17 cellular contexts compared by ENCODE assay signal in the genomic region with DNA sequence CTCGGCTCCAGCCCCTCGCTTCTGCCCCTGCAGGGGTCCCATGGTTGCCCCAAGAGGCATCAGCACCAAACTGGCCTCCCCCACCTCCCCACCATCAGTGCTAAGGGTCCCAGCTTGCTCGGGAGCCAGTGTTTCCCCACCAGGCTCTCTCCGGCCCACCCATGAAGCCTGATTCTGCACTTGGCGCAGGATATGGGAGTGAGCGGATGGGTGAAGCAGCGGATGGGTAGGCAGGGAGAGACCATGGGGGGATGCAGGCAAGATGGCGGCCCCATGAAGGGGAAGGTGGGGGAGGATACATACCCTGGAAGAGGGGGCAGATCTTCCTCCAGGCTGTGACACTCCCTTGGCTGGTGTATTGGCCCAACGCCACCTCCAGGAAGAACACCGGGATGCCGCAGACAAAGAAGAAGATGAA. TPM values are rescaled to one million over a fixed set of nuclear protein-coding genes. Genes with fewer than 3 reads are reported as not detected.
DNase-seq lines count a peak whose midpoint lies in the region; TF ChIP-seq lines count a peak whose summit lies in the region.
"Had no signal": no experiment of that assay in that cellular context is flagged by ENCODE, and none has a peak within 500 bp of the region (broad histone marks: within the 10 kb centered on the region; RNA-seq: fewer than 3 reads in every experiment).

No MANE protein-coding gene starts in this region.

- POLR2A ChIA-PET in HEK293 (lab: Yijun Ruan, JAX): no interaction called here

- no peaks in the 10 kb centered on the region for H4K20me1 ChIP-seq in smooth muscle cell (ENCODE audit: low read depth)

- CTCF ChIA-PET in HEK293 (lab: Yijun Ruan, JAX): interaction anchor here (2.0 kb wide), 1 partner anchor 15 kb away, joined by 6 read pairs; no protein-coding TSS in a partner anchor

- peaks cover 6% of the 10 kb centered on the region for H3K4me1 ChIP-seq in HEK293 (ENCODE audit: control insufficient read depth, insufficient read depth, low read length)
- peaks cover 6% of the 10 kb centered on the region for H3K4me1 ChIP-seq in smooth muscle cell (ENCODE audit: low read depth)
- peaks cover 0 to 17% (median 13%) of the 10 kb centered on the region in 4 donors for H3K4me1 ChIP-seq in tibial artery
- H3K4me1 ChIP-seq: foreskin keratinocyte had no signal

- H3K27ac ChIP-seq in HEK293 (ENCODE audit: extremely low read depth, low read depth, low read length): no peak overlapping the region
- H3K27ac ChIP-seq in cingulate gyrus (ENCODE audit: low read depth, low read length): peak overlapping the region; percentile 72
- no peak overlapping the region for H3K27ac ChIP-seq in smooth muscle cell (ENCODE audit: low read depth)
- no peak overlapping the region for H3K27ac ChIP-seq in tibial artery
- H3K27ac ChIP-seq: foreskin keratinocyte, GM23248, sigmoid colon had no signal

- 75% methylated on average over 11 of the region's 11 CpGs for WGBS in smooth muscle cell (ENCODE audit: low lambda C conversion rate)

- H3K4me3 Mint-ChIP-seq in mesothelial cell of epicardium: peak overlapping the region; percentile 63
- H3K4me3 Mint-ChIP-seq: IgD-negative memory B cell had no signal

- no peaks in the 10 kb centered on the region for H3K36me3 Mint-ChIP-seq in mesothelial cell of epicardium

- H3K79me2 ChIP-seq in smooth muscle cell (ENCODE audit: low read depth): no peaks in the 10 kb centered on the region

- H3K4me1 Mint-ChIP-seq in mesothelial cell of epicardium: peaks cover 7% of the 10 kb centered on the region

- H3K9me3 ChIP-seq in HEK293 (ENCODE audit: control insufficient read depth, insufficient read depth, low read depth, low read length) (no peaks in the 10 kb centered on the region), smooth muscle cell (replicated peaks; ENCODE audit: low read depth) (no peaks in the 10 kb centered on the region), tibial artery (no peaks in the 10 kb centered on the region)
- H3K9me3 ChIP-seq: sigmoid colon had no signal

- no peaks in the 10 kb centered on the region for H3F3A ChIP-seq in smooth muscle cell (ENCODE audit: low read depth)

- H3K4me3 ChIP-seq in HEK293 (ENCODE audit: low read depth, low read length): no peak overlapping the region
- H3K4me3 ChIP-seq in smooth muscle cell: peak overlapping the region; percentile 77
- H3K4me3 ChIP-seq in tibial artery: peak overlapping the region in 1 of 2 donors; percentile 55

- H3K27me3 ChIP-seq in smooth muscle cell (ENCODE audit: low read depth): peaks cover 11% of the 10 kb centered on the region
- H3K27me3 ChIP-seq in tibial artery: peaks cover 0 to 61% of the 10 kb centered on the region in 2 donors

- TF ChIP-seq CTCF in HEK293 (tag by site-specific recombination; IDR thresholded peaks at IDR 0.05): no peak
- no peak for TF ChIP-seq CTCF in mesothelial cell of epicardium (IDR thresholded peaks at IDR 0.05; ENCODE audit: unreplicated experiment)
- no peak for TF ChIP-seq CTCF in smooth muscle cell (IDR thresholded peaks at IDR 0.05; ENCODE audit: borderline replicate concordance, insufficient read depth, poor library complexity, severe bottlenecking)
- TF ChIP-seq CTCF in tibial artery (IDR thresholded peaks at IDR 0.05): no peak

- no peak for DNase-seq in mesothelial cell of epicardium (ENCODE audit: low spot score in 2 of 2, unreplicated experiment in 2 of 2)
- DNase-seq in smooth muscle cell (lab: John Stamatoyannopoulos, UW; ENCODE audit: unreplicated experiment): no peak
- no peak for DNase-seq in tibial artery
- no peak for DNase-seq in iPS-NIHi11 (ENCODE audit: low spot score)
- no peak for DNase-seq in DMS114 treated with DMSO at 0.1 percent for 48 hours (lab: John Stamatoyannopoulos, UW; ENCODE audit: unreplicated experiment)
- no peak for DNase-seq in activated CD4-positive, alpha-beta T cell treated with anti-CD3 and anti-CD28 coated beads, Interleukin-2, amount 50 U/mL, for 48 hours
- DNase-seq: activated gamma-delta T cell; DMS 273 treated with DMSO at 0.1 percent for 48 hours; foreskin keratinocyte; GM23248; NCI-H1105; sigmoid colon; stimulated activated naive CD4-positive, alpha-beta T cell had no signal

- peak overlapping the region; percentile 86 for H3K4me2 ChIP-seq in smooth muscle cell

- H3K9me3 Mint-ChIP-seq in mesothelial cell of epicardium: peaks cover 4% of the 10 kb centered on the region

- H2AFZ ChIP-seq in smooth muscle cell (ENCODE audit: low read depth): peak overlapping the region; percentile 84
- H2AFZ ChIP-seq: GM23248 had no signal

- intact Hi-C loops in tibial artery (cut with DNase I; ENCODE audit: low total_unique reads): no loop called here

- H3K27ac Mint-ChIP-seq in mesothelial cell of epicardium: no peak overlapping the region
- H3K27ac Mint-ChIP-seq: IgD-negative memory B cell had no signal

- H3K9ac ChIP-seq in smooth muscle cell (ENCODE audit: low read depth): no peak overlapping the region
- H3K9ac ChIP-seq: GM23248 had no signal

- H3K36me3 ChIP-seq in HEK293 (ENCODE audit: control insufficient read depth in 2 of 2, insufficient read depth in 1 of 2, low read length in 2 of 2) (no peaks in the 10 kb centered on the region), smooth muscle cell (ENCODE audit: low read depth) (no peaks in the 10 kb centered on the region), tibial artery (no peaks in the 10 kb centered on the region)
- H3K36me3 ChIP-seq: sigmoid colon had no signal

- H3K27me3 Mint-ChIP-seq in mesothelial cell of epicardium (ENCODE audit: low read depth): peaks cover 85% of the 10 kb centered on the region

TF ChIP-seq in HEK293, 187 proteins besides CTCF, POLR2A, EP300 and RAD21:
- TF ChIP-seq, protein P1, sequence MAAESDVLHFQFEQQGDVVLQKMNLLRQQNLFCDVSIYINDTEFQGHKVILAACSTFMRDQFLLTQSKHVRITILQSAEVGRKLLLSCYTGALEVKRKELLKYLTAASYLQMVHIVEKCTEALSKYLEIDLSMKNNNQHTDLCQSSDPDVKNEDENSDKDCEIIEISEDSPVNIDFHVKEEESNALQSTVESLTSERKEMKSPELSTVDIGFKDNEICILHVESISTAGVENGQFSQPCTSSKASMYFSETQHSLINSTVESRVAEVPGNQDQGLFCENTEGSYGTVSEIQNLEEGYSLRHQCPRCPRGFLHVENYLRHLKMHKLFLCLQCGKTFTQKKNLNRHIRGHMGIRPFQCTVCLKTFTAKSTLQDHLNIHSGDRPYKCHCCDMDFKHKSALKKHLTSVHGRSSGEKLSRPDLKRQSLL (tag by site-specific recombination; IDR thresholded peaks at IDR 0.05): no peak
- TF ChIP-seq ZNF501 (tag by site-specific recombination; IDR thresholded peaks at IDR 0.05): 0 out of 2 replicates have a peak, but pooled peaks have one; percentile 18
TF ChIP-seq in HEK293: peak in this region for 1.

RNA-seq across cellular contexts. Expression of a gene that starts 9.7 kb away (rescaled TPM):
- total RNA-seq in mesothelial cell of epicardium (0.29 TPM in 2 of 3 replicates, not detected in the other), smooth muscle cell (0.22 and 1.7 TPM in 2 replicates)
- polyA plus RNA-seq in smooth muscle cell: 1.1 TPM in 1 of 2 replicates, not detected in the other
- total RNA-seq: foreskin keratinocyte, GM23248, kidney epithelial cell had no signal
- polyA plus RNA-seq: foreskin keratinocyte, GM23248, IgD-negative memory B cell had no signal

RNA-seq across cellular contexts. Expression of a gene that starts 58.4 kb away (rescaled TPM):
- total RNA-seq in mesothelial cell of epicardium (0.97 to 2.5 TPM (median 1.2 TPM) in 3 replicates), smooth muscle cell (0.45 and 1.2 TPM in 2 replicates)
- 0.39 and 0.66 TPM in 2 replicates for polyA plus RNA-seq in smooth muscle cell
- total RNA-seq: foreskin keratinocyte, GM23248, kidney epithelial cell had no signal
- polyA plus RNA-seq: foreskin keratinocyte, GM23248, IgD-negative memory B cell had no signal
